ENCODE assay signal across 10 cellular contexts in genomic region chr1:42340093-42340492, GRCh38. TPM values are rescaled to one million over a fixed set of nuclear protein-coding genes. Genes with fewer than 3 reads are reported as not detected.
DNase-seq lines count a peak whose midpoint lies in the region; ATAC-seq and TF ChIP-seq lines count a peak whose summit lies in the region.
"Had no signal": no experiment of that assay in that cellular context is flagged by ENCODE, and none has a peak within 500 bp of the region (broad histone marks: within the 10 kb centered on the region; RNA-seq: fewer than 3 reads in every experiment).

No MANE protein-coding gene starts in this region.

- H3K27ac ChIP-seq in SJCRH30, result no peak overlapping the region; the same call in 1 of the 2 replicates
- no peak overlapping the region for H3K27ac ChIP-seq in lung (ENCODE audit: low read depth in 1 of 2, low read length in 1 of 2)

- DNase-seq in NCI-H2029 (lab: John Stamatoyannopoulos, UW) (peak; percentile 100), SJCRH30 (peak; percentile 68 to 84), lung (ENCODE audit: low spot score) (peak; percentile 33), cortex of kidney (lab: John Stamatoyannopoulos, UW) (no peak), erythroblast (lab: John Stamatoyannopoulos, UW) (no peak), midbrain (lab: John Stamatoyannopoulos, UW) (no peak)
- no peak for DNase-seq in stimulated activated CD4-positive, alpha-beta T cell treated with anti-CD3 and anti-CD28 coated beads, Interleukin-4, amount 100 ng/mL, for 1 hour
- DNase-seq: NK-92 treated with Interleukin-12 subunit alpha and Interleukin-12 subunit beta, amount 100 ng/mL, for 24 hours; occipital lobe had no signal

- WGBS in lung, 2 donors, result 56 to 75% methylated on average over 2 of the region's 2 CpGs

- H3K27me3 ChIP-seq in SJCRH30 (no peaks in the 10 kb centered on the region), lung (ENCODE audit: control insufficient read depth, insufficient read depth) (no peaks in the 10 kb centered on the region)

- peak; percentile 43 for ATAC-seq in GM18868 (IDR thresholded peaks at IDR 0.05; ENCODE audit: unreplicated experiment)
- no peak for ATAC-seq in lung (ENCODE audit: insufficient read depth, low FRiP score)

- peaks cover 25% of the 10 kb centered on the region for H3K4me1 ChIP-seq in SJCRH30
- peaks cover 2 to 3% of the 10 kb centered on the region in 2 donors for H3K4me1 ChIP-seq in lung (ENCODE audit: control insufficient read depth in 2 of 2, insufficient read depth in 2 of 2, low read length in 2 of 2)

- no peak overlapping the region for H3K4me3 ChIP-seq in SJCRH30
- H3K4me3 ChIP-seq in lung, result no peak overlapping the region

- no peaks in the 10 kb centered on the region for H3K36me3 ChIP-seq in SJCRH30
- H3K36me3 ChIP-seq in lung (ENCODE audit: control insufficient read depth in 2 of 2, insufficient read depth in 2 of 2, low read length in 2 of 2), result no peaks in the 10 kb centered on the region

- no peak for TF ChIP-seq POLR2A in erythroblast (IDR thresholded peaks at IDR 0.05; ENCODE audit: low read length)

- H3K9me3 ChIP-seq in SJCRH30 (replicated peaks) (no peaks in the 10 kb centered on the region), lung (ENCODE audit: control insufficient read depth in 2 of 2, insufficient read depth in 1 of 2, low read length in 1 of 2) (peaks cover 0 to 1% of the 10 kb centered on the region in 2 donors)

- TF ChIP-seq CTCF in lung (IDR thresholded peaks at IDR 0.05; ENCODE audit: control extremely low read depth, extremely low read depth), result no peak

RNA-seq across cellular contexts. Expression of gene FOXJ3, which starts 5.1 kb away (rescaled TPM):
- total RNA-seq in SJCRH30 (2014; rRNA removed; shearing (Covaris generic)), result 66.5 and 79.1 TPM in 2 replicates
- 100 to 1,000 TPM in 1 of 2 donors, 10 to 100 TPM in 1; 39.6 to 106 TPM for total RNA-seq in lung
- polyA plus RNA-seq in lung, result 10 to 100 TPM; 11.9 to 13.5 TPM

RNA-seq across cellular contexts. Expression of gene RIMKLA, which starts 40.5 kb away (rescaled TPM):
- total RNA-seq in SJCRH30 (2014; rRNA removed; shearing (Covaris generic)), result 0.02 and 0.10 TPM in 2 replicates
- 1 to 10 TPM in 1 of 2 donors, under 1 TPM in 1; 0.71 to 8.9 TPM for total RNA-seq in lung
- 1 to 10 TPM in 1 of 2 donors, under 1 TPM in 1; 0.92 to 1.9 TPM for polyA plus RNA-seq in lung

Comparison
In these comparisons a context has a peak if more than half of its experiments do, and no peak if none do; other contexts are left out.
1. DNase-seq: peak in NCI-H2029 (single experiment), SJCRH30 (2 of 2) and lung (single experiment); none in cortex of kidney (single experiment), erythroblast (0 of 2), stimulated activated CD4-positive, alpha-beta T cell treated with anti-CD3 and anti-CD28 coated beads, Interleukin-4, amount 100 ng/mL, for 1 hour (single experiment) and midbrain (single experiment).